In genomic region chr1:169049258-169049936, GRCh38 we compare ENCODE assay signal across 1 cellular context.
TF ChIP-seq lines count a peak whose summit lies in the region.

No MANE protein-coding gene starts in this region.

TF ChIP-seq in GM12878, 131 proteins besides CTCF, POLR2A, EP300 and RAD21 (continued from another document):
- TF ChIP-seq YBX1 (IDR thresholded peaks at IDR 0.05) (no peak), TCF7 (IDR thresholded peaks at IDR 0.05; ENCODE audit: borderline replicate concordance) (peak; percentile 45; the same call in 1 of the 2 replicates), YY1 (IDR thresholded peaks at IDR 0.05; ENCODE audit: low read depth, low read length) (peak; percentile 87), CEBPZ (IDR thresholded peaks at IDR 0.05; ENCODE audit: low read depth, low read length) (no peak), KDM1A (IDR thresholded peaks at IDR 0.05; ENCODE audit: borderline replicate concordance) (no peak), IRF5 (IDR thresholded peaks at IDR 0.05; ENCODE audit: borderline replicate concordance) (no peak), ESRRA (IDR thresholded peaks at IDR 0.05; ENCODE audit: low read length) (no peak), DPF2 (IDR thresholded peaks at IDR 0.05) (peak; percentile 86), EED (IDR thresholded peaks at IDR 0.05; ENCODE audit: low read depth) (peak; percentile 36; the same call in 1 of the 2 replicates), PBX3 (IDR thresholded peaks at IDR 0.05; ENCODE audit: insufficient replicate concordance, low read depth, low read length) (peak; percentile 75), ATF2 (IDR thresholded peaks at IDR 0.05; ENCODE audit: low read length) (peak; percentile 66), ZBED1 (IDR thresholded peaks at IDR 0.05; ENCODE audit: borderline replicate concordance) (no peak; the same call in 1 of the 2 replicates), ZNF687 (IDR thresholded peaks at IDR 0.05) (peak; percentile 73; the same call in 1 of the 2 replicates), IRF4 (IDR thresholded peaks at IDR 0.05; ENCODE audit: low read depth, low read length) (peak; percentile 52; the same call in 1 of the 2 replicates), KAT2A (conservative IDR thresholded peaks at IDR 0.05; ENCODE audit: control insufficient read depth, low read depth, low read length) (no peak), HCFC1 (IDR thresholded peaks at IDR 0.05; ENCODE audit: low read length) (no peak), MTA2 (IDR thresholded peaks at IDR 0.05; ENCODE audit: low read depth) (peak; percentile 90), GATAD2B (conservative IDR thresholded peaks at IDR 0.05; ENCODE audit: low read depth) (peak; percentile 48; the same call in 1 of the 2 replicates), RUNX3 (IDR thresholded peaks at IDR 0.05; ENCODE audit: low read length) (peak; percentile 75), JUNB (IDR thresholded peaks at IDR 0.05) (peak; percentile 52; the same call in 1 of the 2 replicates)
